Comparison of ENCODE assay signal across 8 cellular contexts in genomic region chr19:48837081-48837524, GRCh38. TPM values are rescaled to one million over a fixed set of nuclear protein-coding genes. Genes with fewer than 3 reads are reported as not detected.
A peak's percentile ranks its signal among the peaks of the same experiment; 100 is the strongest.
DNase-seq lines count a peak whose midpoint lies in the region; ATAC-seq and TF ChIP-seq lines count a peak whose summit lies in the region.

No MANE protein-coding gene starts in this region.

- no peaks in the 10 kb centered on the region for H4K20me1 ChIP-seq in Loucy (ENCODE audit: insufficient read depth, low read length, poor library complexity, severe bottlenecking)

- H3K9me2 ChIP-seq in Loucy (replicated peaks; ENCODE audit: low read depth, low read length), result no peaks in the 10 kb centered on the region

- H3K4me1 ChIP-seq in Loucy (ENCODE audit: insufficient read depth, low read length, poor library complexity, severe bottlenecking), result peaks cover 16% of the 10 kb centered on the region
- H3K4me1 ChIP-seq in right atrium auricular region, result peaks cover 0 to 24% of the 10 kb centered on the region in 2 donors
- H3K4me1 ChIP-seq in rectal smooth muscle tissue (ENCODE audit: control insufficient read depth, insufficient read depth, low read length), result peaks cover 3% of the 10 kb centered on the region
- H3K4me1 ChIP-seq in uterus, result no peaks in the 10 kb centered on the region

- H3K4me3 ChIP-seq in Loucy (ENCODE audit: low read length, poor library complexity, severe bottlenecking), result peak overlapping the region; percentile 73
- H3K4me3 ChIP-seq in right atrium auricular region, result peak overlapping the region; percentile 12 to 50
- H3K4me3 ChIP-seq in rectal smooth muscle tissue (ENCODE audit: low read length), result peak overlapping the region; percentile 27
- H3K4me3 ChIP-seq in uterus, result peak overlapping the region; percentile 30 to 46

- peak; percentile 68 for ATAC-seq in GM18502 (IDR thresholded peaks at IDR 0.05; ENCODE audit: poor library complexity, unreplicated experiment)

- H2AFZ ChIP-seq in Loucy (ENCODE audit: low read length), result peak overlapping the region; percentile 90

- H3K9ac ChIP-seq in Loucy (ENCODE audit: low read depth, low read length, poor library complexity, severe bottlenecking), result peak overlapping the region; percentile 65
- H3K9ac ChIP-seq in rectal smooth muscle tissue (ENCODE audit: low read length), result no peak overlapping the region

- TF ChIP-seq POLR2A in uterus (IDR thresholded peaks at IDR 0.05), result peak; percentile 65 to 80

- H3K79me2 ChIP-seq in Loucy (ENCODE audit: insufficient read depth, low read length), result no peaks in the 10 kb centered on the region

- intact Hi-C loops in uterus (cut with DNase I; ENCODE audit: low total_unique reads), result loop anchor here (2.0 kb wide), 1 partner anchor 42 kb away; no protein-coding TSS in a partner anchor

- peak overlapping the region; percentile 96 for H3K4me2 ChIP-seq in Loucy (ENCODE audit: low read depth, low read length, poor library complexity, severe bottlenecking)

- H3K27ac ChIP-seq in right atrium auricular region (peak overlapping the region; percentile 20 to 83), rectal smooth muscle tissue (ENCODE audit: low read depth, low read length) (peak overlapping the region; percentile 45), uterus (peak overlapping the region; percentile 86 to 96)

- H3K27me3 ChIP-seq in Loucy (ENCODE audit: insufficient read depth, low read length, poor library complexity, severe bottlenecking) (no peaks in the 10 kb centered on the region), right atrium auricular region (no peaks in the 10 kb centered on the region), rectal smooth muscle tissue (ENCODE audit: control insufficient read depth, insufficient read depth, low read length) (no peaks in the 10 kb centered on the region), uterus (no peaks in the 10 kb centered on the region)

- TF ChIP-seq CTCF in Loucy (conservative IDR thresholded peaks at IDR 0.05; ENCODE audit: low read length) (no peak), right atrium auricular region (IDR thresholded peaks at IDR 0.05) (no peak), uterus (IDR thresholded peaks at IDR 0.05) (peak in 1 of 4 experiments; percentile 15)

- H3F3A ChIP-seq in Loucy (ENCODE audit: low read depth), result no peaks in the 10 kb centered on the region

- no peaks in the 10 kb centered on the region for H3K9me3 ChIP-seq in Loucy (ENCODE audit: insufficient read depth, low read depth, low read length)
- H3K9me3 ChIP-seq in right atrium auricular region, result no peaks in the 10 kb centered on the region
- H3K9me3 ChIP-seq in uterus, result no peaks in the 10 kb centered on the region

- no peaks in the 10 kb centered on the region for H3K36me3 ChIP-seq in Loucy (ENCODE audit: insufficient read depth, low read length)
- no peaks in the 10 kb centered on the region for H3K36me3 ChIP-seq in right atrium auricular region
- no peaks in the 10 kb centered on the region for H3K36me3 ChIP-seq in rectal smooth muscle tissue (ENCODE audit: control insufficient read depth, insufficient read depth, low read length)
- no peaks in the 10 kb centered on the region for H3K36me3 ChIP-seq in uterus

- in situ Hi-C loops in KBM-7 (cut with MboI; ENCODE audit: low pct_unique_long_range_greater_than_20kb, low sequenced_read_pairs), result no loop called here

- DNase-seq in T-helper 1 cell (peak; percentile 53 to 80 (median 68)), amniotic stem cell (lab: John Stamatoyannopoulos, UW) (peak; percentile 80), right atrium auricular region (ENCODE audit: low spot score) (peak; percentile 83), uterus (peak; percentile 93 to 95), KBM-7 (no peak)

RNA-seq across cellular contexts. Expression of gene HSD17B14, which starts 0.8 kb away (rescaled TPM):
- 1 to 10 TPM; 3.7 to 6.3 TPM for total RNA-seq in right atrium auricular region
- total RNA-seq in uterus, result 10 to 100 TPM in 1 of 4 donors, 1 to 10 TPM in 3; 5.6 to 31.9 (median 8.7) TPM

RNA-seq across cellular contexts. Expression of gene BCAT2, which starts 26.3 kb away (rescaled TPM):
- total RNA-seq in right atrium auricular region, result 10 to 100 TPM; 32.3 to 37.5 TPM
- total RNA-seq in uterus, result 10 to 100 TPM in 3 of 4 donors, 1 to 10 TPM in 1; 9.2 to 54.3 (median 24.6) TPM

RNA-seq across cellular contexts. Expression of gene PLEKHA4, which starts 31.3 kb away (rescaled TPM):
- total RNA-seq in right atrium auricular region (10 to 100 TPM; 22.4 to 25.1 TPM), uterus (10 to 100 TPM in 2 of 4 donors, 1 to 10 TPM in 2; 1.3 to 60.4 (median 10.4) TPM)

RNA-seq across cellular contexts. Expression of gene PPP1R15A, which starts 35.1 kb away (rescaled TPM):
- total RNA-seq in right atrium auricular region, result 10 to 100 TPM; 55.0 to 97.6 TPM
- total RNA-seq in uterus, result 10 to 100 TPM; 28.6 to 53.0 (median 30.9) TPM
